ENCODE assay signal across 2 cellular contexts in genomic region chr12:104042580-104042979, GRCh38.
TF ChIP-seq lines count a peak whose summit lies in the region.

No MANE protein-coding gene starts in this region.

TF ChIP-seq in A549, 52 proteins besides CTCF, POLR2A, EP300 and RAD21:
- peak; percentile 35; the same call in 1 of the 2 replicates for TF ChIP-seq REST (IDR thresholded peaks at IDR 0.05)
- TF ChIP-seq ATOH8 (CRISPR knock-in tag; IDR thresholded peaks at IDR 0.05; ENCODE audit: low read depth): no peak
TF ChIP-seq in A549: peak in this region for 1.

TF ChIP-seq in Ishikawa, 13 proteins besides CTCF, POLR2A, EP300 and RAD21 (continued from another document):
- no peak for TF ChIP-seq MAX (IDR thresholded peaks at IDR 0.05)
